Comparison of ENCODE assay signal across 1 cellular context in genomic region chr3:31522152-31522551, GRCh38.
TF ChIP-seq lines count a peak whose summit lies in the region.

No MANE protein-coding gene starts in this region.

TF ChIP-seq in GM12878, 131 proteins besides CTCF, POLR2A, EP300 and RAD21 (continued from another document):
- TF ChIP-seq ZNF687 (IDR thresholded peaks at IDR 0.05) (0 out of 2 replicates have a peak, but pooled peaks have one; percentile 18), HDAC6 (IDR thresholded peaks at IDR 0.05; ENCODE audit: unreplicated experiment) (no peak), SP1 (IDR thresholded peaks at IDR 0.05; ENCODE audit: low read depth, low read length) (no peak), HDGF (IDR thresholded peaks at IDR 0.05) (no peak), NBN (IDR thresholded peaks at IDR 0.05) (no peak), CHD4 (IDR thresholded peaks at IDR 0.05) (no peak), MTA3 (IDR thresholded peaks at IDR 0.05; ENCODE audit: borderline replicate concordance, low read length) (no peak), JUND (IDR thresholded peaks at IDR 0.05; ENCODE audit: low read depth, low read length) (no peak), ZNF207 (IDR thresholded peaks at IDR 0.05; ENCODE audit: borderline replicate concordance) (no peak), RUNX3 (IDR thresholded peaks at IDR 0.05; ENCODE audit: low read length) (peak; percentile 55; the same call in 1 of the 2 replicates), ZNF622 (IDR thresholded peaks at IDR 0.05) (no peak), ZNF384 (IDR thresholded peaks at IDR 0.05; ENCODE audit: borderline replicate concordance, low read depth, low read length) (no peak), CREB1 (IDR thresholded peaks at IDR 0.05; ENCODE audit: low read depth) (peak; percentile 91), DPF2 (IDR thresholded peaks at IDR 0.05) (no peak), KAT2A (conservative IDR thresholded peaks at IDR 0.05; ENCODE audit: control insufficient read depth, low read depth, low read length) (no peak)
- TF ChIP-seq, protein P1, sequence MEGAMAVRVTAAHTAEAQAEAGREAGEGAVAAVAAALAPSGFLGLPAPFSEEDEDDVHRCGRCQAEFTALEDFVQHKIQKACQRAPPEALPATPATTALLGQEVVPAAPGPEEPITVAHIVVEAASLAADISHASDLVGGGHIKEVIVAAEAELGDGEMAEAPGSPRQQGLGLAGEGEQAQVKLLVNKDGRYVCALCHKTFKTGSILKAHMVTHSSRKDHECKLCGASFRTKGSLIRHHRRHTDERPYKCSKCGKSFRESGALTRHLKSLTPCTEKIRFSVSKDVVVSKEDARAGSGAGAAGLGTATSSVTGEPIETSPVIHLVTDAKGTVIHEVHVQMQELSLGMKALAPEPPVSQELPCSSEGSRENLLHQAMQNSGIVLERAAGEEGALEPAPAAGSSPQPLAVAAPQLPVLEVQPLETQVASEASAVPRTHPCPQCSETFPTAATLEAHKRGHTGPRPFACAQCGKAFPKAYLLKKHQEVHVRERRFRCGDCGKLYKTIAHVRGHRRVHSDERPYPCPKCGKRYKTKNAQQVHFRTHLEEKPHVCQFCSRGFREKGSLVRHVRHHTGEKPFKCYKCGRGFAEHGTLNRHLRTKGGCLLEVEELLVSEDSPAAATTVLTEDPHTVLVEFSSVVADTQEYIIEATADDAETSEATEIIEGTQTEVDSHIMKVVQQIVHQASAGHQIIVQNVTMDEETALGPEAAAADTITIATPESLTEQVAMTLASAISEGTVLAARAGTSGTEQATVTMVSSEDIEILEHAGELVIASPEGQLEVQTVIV (IDR thresholded peaks at IDR 0.05; ENCODE audit: borderline replicate concordance, partially characterized antibody), result no peak
